ENCODE assay signal across 9 cellular contexts in genomic region chr10:21989453-21990154, GRCh38. TPM values are rescaled to one million over a fixed set of nuclear protein-coding genes. Genes with fewer than 3 reads are reported as not detected.
DNase-seq lines count a peak whose midpoint lies in the region; ATAC-seq and TF ChIP-seq lines count a peak whose summit lies in the region.
"Had no signal": no experiment of that assay in that cellular context is flagged by ENCODE, and none has a peak within 500 bp of the region (broad histone marks: within the 10 kb centered on the region; RNA-seq: fewer than 3 reads in every experiment).

No MANE protein-coding gene starts in this region.

- TF ChIP-seq CTCF in OCI-LY1 (IDR thresholded peaks at IDR 0.05; ENCODE audit: low read length) (peak; percentile 61), astrocyte of the spinal cord (IDR thresholded peaks at IDR 0.05; ENCODE audit: low read depth, low read length) (peak; percentile 57)

- H3K4me3 ChIP-seq in OCI-LY1 (ENCODE audit: low read depth, low read length, poor library complexity, severe bottlenecking) = no peak overlapping the region
- H3K4me3 ChIP-seq in astrocyte of the spinal cord (ENCODE audit: low read depth, low read length) = no peak overlapping the region
- H3K4me3 ChIP-seq: BLaER1 treated with 17β-estradiol and CSF1 and Interleukin-3, amounts not matched to agents 10 nM and 100 nM had no signal

- H3K36me3 Mint-ChIP-seq in immature natural killer cell = peaks cover 4% of the 10 kb centered on the region in 3 donors
- H3K36me3 Mint-ChIP-seq in stimulated activated memory B cell treated with anti-CD40 and anti-IgM and Interleukin-4, amounts not matched to agents 10 μg/mL and 1 μg/mL and 100 μg/mL, for 72 hours = peaks cover 6% of the 10 kb centered on the region

- no peak overlapping the region for H2AFZ ChIP-seq in OCI-LY1 (ENCODE audit: low read length)

- no peak overlapping the region for H3K27ac ChIP-seq in OCI-LY1 (ENCODE audit: low read depth, low read length, poor library complexity, severe bottlenecking)
- H3K27ac ChIP-seq: BLaER1 treated with 17β-estradiol and CSF1 and Interleukin-3, amounts not matched to agents 10 nM and 100 nM had no signal

- in situ Hi-C loops in astrocyte of the spinal cord (cut with HindIII; ENCODE audit: low sequenced_read_pairs) = no loop called here

- H3K79me2 ChIP-seq in OCI-LY1 (ENCODE audit: insufficient read depth, low read length) = no peaks in the 10 kb centered on the region

- no peaks in the 10 kb centered on the region for H3K9me2 ChIP-seq in OCI-LY1 (ENCODE audit: low read depth, low read length)

- no peak overlapping the region for H3K4me3 Mint-ChIP-seq in immature natural killer cell
- no peak overlapping the region for H3K4me3 Mint-ChIP-seq in stimulated activated memory B cell treated with anti-CD40 and anti-IgM and Interleukin-4, amounts not matched to agents 10 μg/mL and 1 μg/mL and 100 μg/mL, for 72 hours

- peak overlapping the region in 3 of 6 donors; percentile 10 to 39 (median 18) for H3K27ac Mint-ChIP-seq in immature natural killer cell
- H3K27ac Mint-ChIP-seq in stimulated activated memory B cell treated with anti-CD40 and anti-IgM and Interleukin-4, amounts not matched to agents 10 μg/mL and 1 μg/mL and 100 μg/mL, for 72 hours = no peak overlapping the region

- H3K4me2 ChIP-seq in OCI-LY1 (ENCODE audit: low read length) = no peak overlapping the region
- H3K4me2 ChIP-seq: BLaER1 treated with 17β-estradiol and CSF1 and Interleukin-3, amounts not matched to agents 10 nM and 100 nM had no signal

- peaks cover 26 to 55% of the 10 kb centered on the region in 2 donors for H3K4me1 Mint-ChIP-seq in immature natural killer cell
- peaks cover 13% of the 10 kb centered on the region for H3K4me1 Mint-ChIP-seq in stimulated activated memory B cell treated with anti-CD40 and anti-IgM and Interleukin-4, amounts not matched to agents 10 μg/mL and 1 μg/mL and 100 μg/mL, for 72 hours

- H3F3A ChIP-seq in OCI-LY1 (ENCODE audit: insufficient read depth, low read length) = no peaks in the 10 kb centered on the region

- H3K9ac ChIP-seq in OCI-LY1 (ENCODE audit: low read length) = no peak overlapping the region
- H3K9ac ChIP-seq: BLaER1 treated with 17β-estradiol and CSF1 and Interleukin-3, amounts not matched to agents 10 nM and 100 nM had no signal

- H3K4me1 ChIP-seq in OCI-LY1 (ENCODE audit: insufficient read depth, low read length, severe bottlenecking) = no peaks in the 10 kb centered on the region
- H3K4me1 ChIP-seq: BLaER1 treated with 17β-estradiol and CSF1 and Interleukin-3, amounts not matched to agents 10 nM and 100 nM had no signal

- peak; percentile 52 for DNase-seq in NCI-H2029 (lab: John Stamatoyannopoulos, UW)
- DNase-seq in NCI-H2029 treated with DMSO at 0.1 percent for 48 hours (lab: John Stamatoyannopoulos, UW) = no peak
- DNase-seq in HUDEP-2 (lab: John Stamatoyannopoulos, UW; ENCODE audit: unreplicated experiment in 76 of 76) = peak in 52 of 76 experiments; percentile 3 to 70 (median 23)
- peak; percentile 79 for DNase-seq in astrocyte of the spinal cord (ENCODE audit: low read depth, low spot score)
- peak; percentile 30 to 32 (median 31) for DNase-seq in immature natural killer cell

- peak; percentile 96 for ATAC-seq in GM21576 (IDR thresholded peaks at IDR 0.05; ENCODE audit: unreplicated experiment)
- peak; percentile 76 for ATAC-seq in stimulated activated memory B cell treated with anti-CD40 and anti-IgM and Interleukin-4, amounts not matched to agents 10 μg/mL and 1 μg/mL and 100 μg/mL, for 72 hours

- H3K27me3 ChIP-seq in OCI-LY1 (ENCODE audit: insufficient read depth, low read length) = no peaks in the 10 kb centered on the region
- H3K27me3 ChIP-seq: BLaER1 treated with 17β-estradiol and CSF1 and Interleukin-3, amounts not matched to agents 10 nM and 100 nM had no signal

- no peaks in the 10 kb centered on the region for H4K20me1 ChIP-seq in OCI-LY1 (ENCODE audit: insufficient read depth, low read length)

- H3K9me3 ChIP-seq in OCI-LY1 (ENCODE audit: low read length) = no peaks in the 10 kb centered on the region

- H3K36me3 ChIP-seq in OCI-LY1 (ENCODE audit: insufficient read depth, low read length) = no peaks in the 10 kb centered on the region
- H3K36me3 ChIP-seq: BLaER1 treated with 17β-estradiol and CSF1 and Interleukin-3, amounts not matched to agents 10 nM and 100 nM had no signal

- H3K9me3 Mint-ChIP-seq in immature natural killer cell = peaks cover 0 to 3% (median 0%) of the 10 kb centered on the region in 6 donors
- no peaks in the 10 kb centered on the region for H3K9me3 Mint-ChIP-seq in stimulated activated memory B cell treated with anti-CD40 and anti-IgM and Interleukin-4, amounts not matched to agents 10 μg/mL and 1 μg/mL and 100 μg/mL, for 72 hours

- peaks cover 0 to 2% (median 0%) of the 10 kb centered on the region in 3 donors for H3K27me3 Mint-ChIP-seq in immature natural killer cell (ENCODE audit: low read depth in 3 of 3)
- H3K27me3 Mint-ChIP-seq in stimulated activated memory B cell treated with anti-CD40 and anti-IgM and Interleukin-4, amounts not matched to agents 10 μg/mL and 1 μg/mL and 100 μg/mL, for 72 hours = no peaks in the 10 kb centered on the region

RNA-seq across cellular contexts. Expression of gene DNAJC1, which starts 13.9 kb away (rescaled TPM):
- 10 to 100 TPM; 25.6 to 69.3 (median 67.4) TPM for polyA plus RNA-seq in immature natural killer cell
